Comparison of ENCODE assay signal across 8 cellular contexts in the genomic region with DNA sequence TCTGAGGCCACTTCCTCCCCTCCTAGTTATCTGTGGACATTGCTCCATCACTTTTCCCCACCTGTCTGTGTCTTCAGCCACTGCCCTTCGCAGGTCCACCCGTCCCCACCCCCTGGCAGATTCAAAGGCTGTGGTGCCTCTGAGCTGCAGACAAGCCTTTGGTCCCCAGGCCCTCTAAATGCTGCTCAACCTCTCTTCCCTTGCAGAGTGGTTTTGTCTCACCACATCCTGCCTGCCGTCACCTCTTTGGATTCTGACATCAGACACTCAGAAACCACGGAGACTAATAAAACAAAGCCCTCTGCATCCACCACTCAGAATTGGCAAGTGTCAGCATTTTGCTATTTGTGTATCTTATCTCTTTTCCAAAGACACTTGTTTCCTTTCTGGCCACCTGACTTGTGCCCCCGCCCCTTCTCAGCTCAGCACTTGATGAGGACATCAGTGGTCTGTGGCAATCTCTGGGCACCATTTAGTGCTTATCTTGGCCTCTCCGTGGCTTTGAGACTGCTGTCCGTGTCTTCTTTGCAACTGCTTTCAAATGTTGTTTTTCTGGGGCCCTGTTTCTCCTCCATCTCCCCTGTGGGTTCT. TPM values are rescaled to one million over a fixed set of nuclear protein-coding genes. Genes with fewer than 3 reads are reported as not detected.
A peak's percentile ranks its signal among the peaks of the same experiment; 100 is the strongest.
DNase-seq lines count a peak whose midpoint lies in the region; ATAC-seq, FAIRE-seq and TF ChIP-seq lines count a peak whose summit lies in the region.

No MANE protein-coding gene starts in this region.

- H3K27me3 ChIP-seq in DND-41 (ENCODE audit: insufficient read depth, low read length, poor library complexity) (no peaks in the 10 kb centered on the region), MG63 (peaks cover 10% of the 10 kb centered on the region), endothelial cell of umbilical vein (ENCODE audit: control insufficient read depth in 2 of 2, insufficient read depth in 2 of 2, low read length in 2 of 2) (peaks cover 11 to 17% of the 10 kb centered on the region in 2 experiments)

- H3K4me1 ChIP-seq in DND-41 (ENCODE audit: insufficient read depth, low read length) = peaks cover 56% of the 10 kb centered on the region
- H3K4me1 ChIP-seq in endothelial cell of umbilical vein (ENCODE audit: control insufficient read depth, extremely low read depth, insufficient read depth, low read length) = peaks cover 20% of the 10 kb centered on the region

- peak; percentile 66 for FAIRE-seq in endothelial cell of umbilical vein (lab: Jason Lieb, UNC)

- peak; percentile 97 for ATAC-seq in DND-41 (ENCODE audit: insufficient read depth, low read depth)
- peak; percentile 95 for ATAC-seq in GM21619 (IDR thresholded peaks at IDR 0.05; ENCODE audit: unreplicated experiment)

- peak overlapping the region; percentile 88 for H3K27ac ChIP-seq in DND-41 (ENCODE audit: low read length)
- H3K27ac ChIP-seq in endothelial cell of umbilical vein (ENCODE audit: insufficient read depth, low read depth, low read length) = peak overlapping the region; percentile 50

- H4K20me1 ChIP-seq in DND-41 (ENCODE audit: insufficient read depth, low read length) (peaks cover 20% of the 10 kb centered on the region), endothelial cell of umbilical vein (replicated peaks; ENCODE audit: control insufficient read depth, extremely low read depth, insufficient read depth, low read length) (no peaks in the 10 kb centered on the region)

- H3K79me2 ChIP-seq in DND-41 (ENCODE audit: insufficient read depth, low read length) = peaks cover 50% of the 10 kb centered on the region
- H3K79me2 ChIP-seq in endothelial cell of umbilical vein (ENCODE audit: control insufficient read depth, insufficient read depth, low read length) = no peaks in the 10 kb centered on the region

- H3K9me3 ChIP-seq in DND-41 (ENCODE audit: insufficient read depth, low read length, severe bottlenecking) (peaks cover 4% of the 10 kb centered on the region), MG63 (no peaks in the 10 kb centered on the region), endothelial cell of umbilical vein (replicated peaks; ENCODE audit: control insufficient read depth, insufficient read depth, low read length) (no peaks in the 10 kb centered on the region)

- CTCF ChIA-PET in endothelial cell of umbilical vein (lab: Charles Lee) = interaction anchor here (1.1 to 2.1 kb wide), 8 partner anchors 9 to 228 kb away, joined by 3 to 7 read pairs (median 4); no protein-coding TSS in a partner anchor

- peak; percentile 92 for DNase-seq in DND-41
- peak; percentile 55 for DNase-seq in MG63
- DNase-seq in activated CD4-positive, alpha-beta T cell treated with anti-CD3 and anti-CD28 coated beads for 4 hours = peak; percentile 49 to 53
- DNase-seq in endothelial cell of umbilical vein (ENCODE audit: low read depth, low spot score) = peak; percentile 51
- peak; percentile 25 to 51 (median 43) for DNase-seq in stimulated activated CD4-positive, alpha-beta T cell treated with anti-CD3 and anti-CD28 coated beads, TNF-alpha, amount 100 ng/mL, for 24 hours (ENCODE audit: low read depth in 3 of 3)
- DNase-seq in NCI-H446 (lab: John Stamatoyannopoulos, UW) = no peak
- DNase-seq in putamen (ENCODE audit: low spot score) = no peak

- H3K4me2 ChIP-seq in DND-41 (ENCODE audit: insufficient read depth, low read length) (peak overlapping the region; percentile 65), endothelial cell of umbilical vein (ENCODE audit: insufficient read depth, low read length) (peak overlapping the region; percentile 19)

- BruUV-seq in endothelial cell of umbilical vein (replicated peaks; lab: Mats Ljungman, UMichigan) = no TSS peak

- intact Hi-C loops in endothelial cell of umbilical vein (cut with micrococcal nuclease) = loop anchor here (1.0 kb wide), 3 partner anchors 20 to 111 kb away; no protein-coding TSS in a partner anchor

- no peak for TF ChIP-seq CTCF in DND-41 (IDR thresholded peaks at IDR 0.05; ENCODE audit: borderline replicate concordance, extremely low read depth, low read length, poor library complexity, severe bottlenecking)
- no peak for TF ChIP-seq CTCF in endothelial cell of umbilical vein (IDR thresholded peaks at IDR 0.05; ENCODE audit: extremely low read depth in 1 of 2, insufficient read depth in 1 of 2, low read depth in 1 of 2, low read length in 2 of 2)

- H3K9me1 ChIP-seq in endothelial cell of umbilical vein (replicated peaks; ENCODE audit: control insufficient read depth, extremely low read depth, insufficient read depth, low read length) = no peaks in the 10 kb centered on the region

- H3K36me3 ChIP-seq in DND-41 (ENCODE audit: insufficient read depth, low read length) (peaks cover 17% of the 10 kb centered on the region), MG63 (no peaks in the 10 kb centered on the region), endothelial cell of umbilical vein (ENCODE audit: control insufficient read depth in 2 of 2, extremely low read depth in 1 of 2, insufficient read depth in 2 of 2, low read length in 2 of 2) (no peaks in the 10 kb centered on the region)

- H3K4me3 ChIP-seq in DND-41 (ENCODE audit: low read depth in 1 of 2, low read length in 2 of 2) = peak overlapping the region in 1 of 2 experiments; percentile 36; a peak in 2 of 4 replicates
- H3K4me3 ChIP-seq in MG63 = no peak overlapping the region
- H3K4me3 ChIP-seq in endothelial cell of umbilical vein (replicated peaks in 1 of 3; ENCODE audit: insufficient read depth in 1 of 3, low read depth in 1 of 3, low read length in 3 of 3) = no peak overlapping the region

- H2AFZ ChIP-seq in DND-41 (ENCODE audit: low read depth, low read length) (peak overlapping the region; percentile 11; the same call in 1 of the 2 replicates), endothelial cell of umbilical vein (ENCODE audit: low read depth, low read length) (no peak overlapping the region)

- dilution Hi-C loops in endothelial cell of umbilical vein (cut with MboI; ENCODE audit: extremely low pct_ligation_motif_present, low sequenced_read_pairs) = loop anchor here (25.0 kb wide), 1 partner anchor 112 kb away; no protein-coding TSS in a partner anchor

- peak overlapping the region; percentile 47 for H3K9ac ChIP-seq in DND-41 (ENCODE audit: low read depth, low read length)
- peak overlapping the region; percentile 22 for H3K9ac ChIP-seq in endothelial cell of umbilical vein (replicated peaks; ENCODE audit: extremely low read depth, insufficient read depth, low read length)

- no peak for TF ChIP-seq POLR2A in endothelial cell of umbilical vein (IDR thresholded peaks at IDR 0.05; ENCODE audit: low read depth, low read length)

- POLR2A ChIA-PET in endothelial cell of umbilical vein (lab: Charles Lee) = interaction anchor here (0.9 kb wide), 1 partner anchor 8 kb away, joined by 3 read pairs; no protein-coding TSS in a partner anchor

TF ChIP-seq in endothelial cell of umbilical vein, 7 proteins besides CTCF, POLR2A, EP300 and RAD21:
- peak; percentile 16 for TF ChIP-seq POLR2AphosphoS5 (IDR thresholded peaks at IDR 0.05; ENCODE audit: insufficient read depth, low read depth, low read length)
- TF ChIP-seq GATA2 (IDR thresholded peaks at IDR 0.05; ENCODE audit: insufficient read depth, insufficient read length, low read depth, low read length) = peak; percentile 83
- TF ChIP-seq FOS (IDR thresholded peaks at IDR 0.05; ENCODE audit: borderline replicate concordance, insufficient read depth, low read length) = peak; percentile 53
- TF ChIP-seq JUN (IDR thresholded peaks at IDR 0.05; ENCODE audit: borderline replicate concordance, insufficient read depth, insufficient read length, low read depth) = peak; percentile 23
- no peak for TF ChIP-seq EZH2 (IDR thresholded peaks at IDR 0.05; ENCODE audit: borderline replicate concordance, low read depth, low read length, severe bottlenecking)
- TF ChIP-seq MYC (IDR thresholded peaks at IDR 0.05; ENCODE audit: low read depth, low read length) = no peak
- TF ChIP-seq, protein P1, sequence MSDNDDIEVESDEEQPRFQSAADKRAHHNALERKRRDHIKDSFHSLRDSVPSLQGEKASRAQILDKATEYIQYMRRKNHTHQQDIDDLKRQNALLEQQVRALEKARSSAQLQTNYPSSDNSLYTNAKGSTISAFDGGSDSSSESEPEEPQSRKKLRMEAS (IDR thresholded peaks at IDR 0.05; ENCODE audit: insufficient read depth, insufficient read length) = no peak

RNA-seq across cellular contexts. Expression of a gene that starts 7.7 kb away (rescaled TPM):
- total RNA-seq in MG63 (2014; rRNA removed; shearing (Covaris generic); ENCODE audit: low replicate concordance) = 0.10 and 1.6 TPM in 2 replicates
- total RNA-seq in endothelial cell of umbilical vein = 1.0 and 2.5 TPM in 2 replicates
- 1.3 and 1.6 TPM in 2 replicates for polyA plus RNA-seq in endothelial cell of umbilical vein
- 0.99 and 1.2 TPM in 2 replicates for polyA plus RNA-seq in endothelial cell of umbilical vein (2011; cell fraction: cytosol; rRNA removed)
- polyA plus RNA-seq in endothelial cell of umbilical vein (2011; cell fraction: nucleus; rRNA removed) = 1.9 and 2.7 TPM in 2 replicates
- 1.6 and 1.7 TPM in 2 replicates for polyA plus RNA-seq in endothelial cell of umbilical vein (2012)
- polyA minus RNA-seq in endothelial cell of umbilical vein = 2.0 and 2.1 TPM in 2 replicates
- polyA minus RNA-seq in endothelial cell of umbilical vein (2011; cell fraction: cytosol; rRNA and poly(A)+ RNA removed) = not detected
- 1.4 TPM in 1 of 2 replicates, not detected in the other for polyA minus RNA-seq in endothelial cell of umbilical vein (2011; cell fraction: nucleus; rRNA and poly(A)+ RNA removed)

Comparison
In these comparisons a context has a peak if more than half of its experiments do, and no peak if none do; other contexts are left out.
1. DNase-seq: peak in DND-41 (single experiment), MG63 (single experiment), activated CD4-positive, alpha-beta T cell treated with anti-CD3 and anti-CD28 coated beads for 4 hours (2 of 2), endothelial cell of umbilical vein (single experiment) and stimulated activated CD4-positive, alpha-beta T cell treated with anti-CD3 and anti-CD28 coated beads, TNF-alpha, amount 100 ng/mL, for 24 hours (3 of 3); none in NCI-H446 (0 of 2) and putamen (single experiment).